1 cellular context compared by ENCODE assay signal in the genomic region with DNA sequence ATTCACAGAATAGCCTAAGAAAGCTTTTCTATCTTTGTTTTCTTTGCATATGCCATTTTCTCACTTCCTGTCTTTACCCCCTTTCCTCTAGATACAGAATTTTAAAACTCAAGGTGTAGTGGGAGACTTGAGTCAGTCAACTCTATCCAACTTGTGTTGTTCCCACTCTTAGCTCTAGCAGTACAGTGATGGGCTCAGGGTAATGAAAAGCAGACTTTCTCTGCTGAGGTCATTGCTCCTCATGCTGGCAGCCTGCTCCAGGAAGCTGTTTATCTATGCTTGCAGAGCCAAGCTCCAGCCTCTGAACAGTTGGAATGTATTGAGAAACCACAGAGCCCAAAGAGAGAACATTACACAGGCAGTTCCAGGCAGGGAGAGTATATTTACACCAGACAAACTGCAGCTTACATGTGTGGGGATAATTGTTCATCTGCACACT.
TF ChIP-seq lines count a peak whose summit lies in the region.

No MANE protein-coding gene starts in this region.

TF ChIP-seq in K562, 482 proteins besides CTCF, POLR2A, EP300 and RAD21 (continued from another document and continues in another):
- TF ChIP-seq, protein P1, sequence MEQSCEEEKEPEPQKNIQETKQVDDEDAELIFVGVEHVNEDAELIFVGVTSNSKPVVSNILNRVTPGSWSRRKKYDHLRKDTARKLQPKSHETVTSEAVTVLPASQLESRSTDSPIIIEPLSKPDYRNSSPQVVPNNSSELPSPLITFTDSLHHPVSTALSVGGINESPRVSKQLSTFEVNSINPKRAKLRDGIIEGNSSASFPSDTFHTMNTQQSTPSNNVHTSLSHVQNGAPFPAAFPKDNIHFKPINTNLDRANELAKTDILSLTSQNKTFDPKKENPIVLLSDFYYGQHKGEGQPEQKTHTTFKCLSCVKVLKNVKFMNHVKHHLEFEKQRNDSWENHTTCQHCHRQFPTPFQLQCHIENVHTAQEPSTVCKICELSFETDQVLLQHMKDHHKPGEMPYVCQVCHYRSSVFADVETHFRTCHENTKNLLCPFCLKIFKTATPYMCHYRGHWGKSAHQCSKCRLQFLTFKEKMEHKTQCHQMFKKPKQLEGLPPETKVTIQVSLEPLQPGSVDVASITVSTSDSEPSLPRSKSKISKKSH (CRISPR knock-in tag; IDR thresholded peaks at IDR 0.05) = no peak
- TF ChIP-seq KLF16 (IDR thresholded peaks at IDR 0.05) (peak; percentile 71; the same call in 1 of the 2 replicates), TCF3 (CRISPR knock-in tag; IDR thresholded peaks at IDR 0.05) (peak; percentile 91), ZNF24 (IDR thresholded peaks at IDR 0.05) (peak; percentile 57; the same call in 1 of the 2 replicates), ETS2 (tag; IDR thresholded peaks at IDR 0.05; ENCODE audit: borderline replicate concordance, poor library complexity, severe bottlenecking) (no peak), STAT5A (IDR thresholded peaks at IDR 0.05; ENCODE audit: borderline replicate concordance, low read length) (peak; percentile 72), ASH1L (IDR thresholded peaks at IDR 0.05; ENCODE audit: borderline replicate concordance, low read depth, partially characterized antibody) (no peak), ZBED1 (IDR thresholded peaks at IDR 0.05) (no peak), BHLHE40 (IDR thresholded peaks at IDR 0.05; ENCODE audit: low read length) (no peak; the same call in 1 of the 2 replicates), NRF1 (conservative IDR thresholded peaks at IDR 0.05 in 1 of 2, IDR thresholded peaks at IDR 0.05 in 1 of 2) (peak; percentile 49 to 53; a peak in 3 of 4 replicates), DNMT1 (IDR thresholded peaks at IDR 0.05) (no peak), NCOA4 (IDR thresholded peaks at IDR 0.05; ENCODE audit: partially characterized antibody) (no peak), KDM5B (IDR thresholded peaks at IDR 0.05; ENCODE audit: insufficient replicate concordance, low read depth, low read length) (no peak), ZNF274 (IDR thresholded peaks at IDR 0.05; ENCODE audit: borderline replicate concordance, low read depth, low read length) (no peak), HLTF (IDR thresholded peaks at IDR 0.05) (no peak), ESRRB (CRISPR knock-in tag; IDR thresholded peaks at IDR 0.05; ENCODE audit: borderline replicate concordance) (no peak), CC2D1A (IDR thresholded peaks at IDR 0.05) (no peak), RBM39 (optimal IDR thresholded peaks at IDR 0.05; ENCODE audit: low read depth, low read length) (no peak), CEBPB (tag; IDR thresholded peaks at IDR 0.05) (peak; percentile 93), SUPT5H (IDR thresholded peaks at IDR 0.05) (no peak)
- TF ChIP-seq, protein P2, sequence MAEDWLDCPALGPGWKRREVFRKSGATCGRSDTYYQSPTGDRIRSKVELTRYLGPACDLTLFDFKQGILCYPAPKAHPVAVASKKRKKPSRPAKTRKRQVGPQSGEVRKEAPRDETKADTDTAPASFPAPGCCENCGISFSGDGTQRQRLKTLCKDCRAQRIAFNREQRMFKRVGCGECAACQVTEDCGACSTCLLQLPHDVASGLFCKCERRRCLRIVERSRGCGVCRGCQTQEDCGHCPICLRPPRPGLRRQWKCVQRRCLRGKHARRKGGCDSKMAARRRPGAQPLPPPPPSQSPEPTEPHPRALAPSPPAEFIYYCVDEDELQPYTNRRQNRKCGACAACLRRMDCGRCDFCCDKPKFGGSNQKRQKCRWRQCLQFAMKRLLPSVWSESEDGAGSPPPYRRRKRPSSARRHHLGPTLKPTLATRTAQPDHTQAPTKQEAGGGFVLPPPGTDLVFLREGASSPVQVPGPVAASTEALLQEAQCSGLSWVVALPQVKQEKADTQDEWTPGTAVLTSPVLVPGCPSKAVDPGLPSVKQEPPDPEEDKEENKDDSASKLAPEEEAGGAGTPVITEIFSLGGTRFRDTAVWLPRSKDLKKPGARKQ (CRISPR knock-in tag; IDR thresholded peaks at IDR 0.05) = no peak
- TF ChIP-seq, protein P3, sequence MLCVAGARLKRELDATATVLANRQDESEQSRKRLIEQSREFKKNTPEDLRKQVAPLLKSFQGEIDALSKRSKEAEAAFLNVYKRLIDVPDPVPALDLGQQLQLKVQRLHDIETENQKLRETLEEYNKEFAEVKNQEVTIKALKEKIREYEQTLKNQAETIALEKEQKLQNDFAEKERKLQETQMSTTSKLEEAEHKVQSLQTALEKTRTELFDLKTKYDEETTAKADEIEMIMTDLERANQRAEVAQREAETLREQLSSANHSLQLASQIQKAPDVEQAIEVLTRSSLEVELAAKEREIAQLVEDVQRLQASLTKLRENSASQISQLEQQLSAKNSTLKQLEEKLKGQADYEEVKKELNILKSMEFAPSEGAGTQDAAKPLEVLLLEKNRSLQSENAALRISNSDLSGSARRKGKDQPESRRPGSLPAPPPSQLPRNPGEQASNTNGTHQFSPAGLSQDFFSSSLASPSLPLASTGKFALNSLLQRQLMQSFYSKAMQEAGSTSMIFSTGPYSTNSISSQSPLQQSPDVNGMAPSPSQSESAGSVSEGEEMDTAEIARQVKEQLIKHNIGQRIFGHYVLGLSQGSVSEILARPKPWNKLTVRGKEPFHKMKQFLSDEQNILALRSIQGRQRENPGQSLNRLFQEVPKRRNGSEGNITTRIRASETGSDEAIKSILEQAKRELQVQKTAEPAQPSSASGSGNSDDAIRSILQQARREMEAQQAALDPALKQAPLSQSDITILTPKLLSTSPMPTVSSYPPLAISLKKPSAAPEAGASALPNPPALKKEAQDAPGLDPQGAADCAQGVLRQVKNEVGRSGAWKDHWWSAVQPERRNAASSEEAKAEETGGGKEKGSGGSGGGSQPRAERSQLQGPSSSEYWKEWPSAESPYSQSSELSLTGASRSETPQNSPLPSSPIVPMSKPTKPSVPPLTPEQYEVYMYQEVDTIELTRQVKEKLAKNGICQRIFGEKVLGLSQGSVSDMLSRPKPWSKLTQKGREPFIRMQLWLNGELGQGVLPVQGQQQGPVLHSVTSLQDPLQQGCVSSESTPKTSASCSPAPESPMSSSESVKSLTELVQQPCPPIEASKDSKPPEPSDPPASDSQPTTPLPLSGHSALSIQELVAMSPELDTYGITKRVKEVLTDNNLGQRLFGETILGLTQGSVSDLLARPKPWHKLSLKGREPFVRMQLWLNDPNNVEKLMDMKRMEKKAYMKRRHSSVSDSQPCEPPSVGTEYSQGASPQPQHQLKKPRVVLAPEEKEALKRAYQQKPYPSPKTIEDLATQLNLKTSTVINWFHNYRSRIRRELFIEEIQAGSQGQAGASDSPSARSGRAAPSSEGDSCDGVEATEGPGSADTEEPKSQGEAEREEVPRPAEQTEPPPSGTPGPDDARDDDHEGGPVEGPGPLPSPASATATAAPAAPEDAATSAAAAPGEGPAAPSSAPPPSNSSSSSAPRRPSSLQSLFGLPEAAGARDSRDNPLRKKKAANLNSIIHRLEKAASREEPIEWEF (CRISPR knock-in tag; IDR thresholded peaks at IDR 0.05) = no peak
- TF ChIP-seq, protein P4, sequence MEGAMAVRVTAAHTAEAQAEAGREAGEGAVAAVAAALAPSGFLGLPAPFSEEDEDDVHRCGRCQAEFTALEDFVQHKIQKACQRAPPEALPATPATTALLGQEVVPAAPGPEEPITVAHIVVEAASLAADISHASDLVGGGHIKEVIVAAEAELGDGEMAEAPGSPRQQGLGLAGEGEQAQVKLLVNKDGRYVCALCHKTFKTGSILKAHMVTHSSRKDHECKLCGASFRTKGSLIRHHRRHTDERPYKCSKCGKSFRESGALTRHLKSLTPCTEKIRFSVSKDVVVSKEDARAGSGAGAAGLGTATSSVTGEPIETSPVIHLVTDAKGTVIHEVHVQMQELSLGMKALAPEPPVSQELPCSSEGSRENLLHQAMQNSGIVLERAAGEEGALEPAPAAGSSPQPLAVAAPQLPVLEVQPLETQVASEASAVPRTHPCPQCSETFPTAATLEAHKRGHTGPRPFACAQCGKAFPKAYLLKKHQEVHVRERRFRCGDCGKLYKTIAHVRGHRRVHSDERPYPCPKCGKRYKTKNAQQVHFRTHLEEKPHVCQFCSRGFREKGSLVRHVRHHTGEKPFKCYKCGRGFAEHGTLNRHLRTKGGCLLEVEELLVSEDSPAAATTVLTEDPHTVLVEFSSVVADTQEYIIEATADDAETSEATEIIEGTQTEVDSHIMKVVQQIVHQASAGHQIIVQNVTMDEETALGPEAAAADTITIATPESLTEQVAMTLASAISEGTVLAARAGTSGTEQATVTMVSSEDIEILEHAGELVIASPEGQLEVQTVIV (CRISPR knock-in tag; IDR thresholded peaks at IDR 0.05; ENCODE audit: borderline replicate concordance) = no peak
- TF ChIP-seq, protein P5, sequence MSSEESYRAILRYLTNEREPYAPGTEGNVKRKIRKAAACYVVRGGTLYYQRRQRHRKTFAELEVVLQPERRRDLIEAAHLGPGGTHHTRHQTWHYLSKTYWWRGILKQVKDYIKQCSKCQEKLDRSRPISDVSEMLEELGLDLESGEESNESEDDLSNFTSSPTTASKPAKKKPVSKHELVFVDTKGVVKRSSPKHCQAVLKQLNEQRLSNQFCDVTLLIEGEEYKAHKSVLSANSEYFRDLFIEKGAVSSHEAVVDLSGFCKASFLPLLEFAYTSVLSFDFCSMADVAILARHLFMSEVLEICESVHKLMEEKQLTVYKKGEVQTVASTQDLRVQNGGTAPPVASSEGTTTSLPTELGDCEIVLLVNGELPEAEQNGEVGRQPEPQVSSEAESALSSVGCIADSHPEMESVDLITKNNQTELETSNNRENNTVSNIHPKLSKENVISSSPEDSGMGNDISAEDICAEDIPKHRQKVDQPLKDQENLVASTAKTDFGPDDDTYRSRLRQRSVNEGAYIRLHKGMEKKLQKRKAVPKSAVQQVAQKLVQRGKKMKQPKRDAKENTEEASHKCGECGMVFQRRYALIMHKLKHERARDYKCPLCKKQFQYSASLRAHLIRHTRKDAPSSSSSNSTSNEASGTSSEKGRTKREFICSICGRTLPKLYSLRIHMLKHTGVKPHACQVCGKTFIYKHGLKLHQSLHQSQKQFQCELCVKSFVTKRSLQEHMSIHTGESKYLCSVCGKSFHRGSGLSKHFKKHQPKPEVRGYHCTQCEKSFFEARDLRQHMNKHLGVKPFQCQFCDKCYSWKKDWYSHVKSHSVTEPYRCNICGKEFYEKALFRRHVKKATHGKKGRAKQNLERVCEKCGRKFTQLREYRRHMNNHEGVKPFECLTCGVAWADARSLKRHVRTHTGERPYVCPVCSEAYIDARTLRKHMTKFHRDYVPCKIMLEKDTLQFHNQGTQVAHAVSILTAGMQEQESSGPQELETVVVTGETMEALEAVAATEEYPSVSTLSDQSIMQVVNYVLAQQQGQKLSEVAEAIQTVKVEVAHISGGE (CRISPR knock-in tag; IDR thresholded peaks at IDR 0.05) = peak in 1 of 3 experiments; percentile 63; a peak in 2 of 6 replicates
- TF ChIP-seq, protein P6, sequence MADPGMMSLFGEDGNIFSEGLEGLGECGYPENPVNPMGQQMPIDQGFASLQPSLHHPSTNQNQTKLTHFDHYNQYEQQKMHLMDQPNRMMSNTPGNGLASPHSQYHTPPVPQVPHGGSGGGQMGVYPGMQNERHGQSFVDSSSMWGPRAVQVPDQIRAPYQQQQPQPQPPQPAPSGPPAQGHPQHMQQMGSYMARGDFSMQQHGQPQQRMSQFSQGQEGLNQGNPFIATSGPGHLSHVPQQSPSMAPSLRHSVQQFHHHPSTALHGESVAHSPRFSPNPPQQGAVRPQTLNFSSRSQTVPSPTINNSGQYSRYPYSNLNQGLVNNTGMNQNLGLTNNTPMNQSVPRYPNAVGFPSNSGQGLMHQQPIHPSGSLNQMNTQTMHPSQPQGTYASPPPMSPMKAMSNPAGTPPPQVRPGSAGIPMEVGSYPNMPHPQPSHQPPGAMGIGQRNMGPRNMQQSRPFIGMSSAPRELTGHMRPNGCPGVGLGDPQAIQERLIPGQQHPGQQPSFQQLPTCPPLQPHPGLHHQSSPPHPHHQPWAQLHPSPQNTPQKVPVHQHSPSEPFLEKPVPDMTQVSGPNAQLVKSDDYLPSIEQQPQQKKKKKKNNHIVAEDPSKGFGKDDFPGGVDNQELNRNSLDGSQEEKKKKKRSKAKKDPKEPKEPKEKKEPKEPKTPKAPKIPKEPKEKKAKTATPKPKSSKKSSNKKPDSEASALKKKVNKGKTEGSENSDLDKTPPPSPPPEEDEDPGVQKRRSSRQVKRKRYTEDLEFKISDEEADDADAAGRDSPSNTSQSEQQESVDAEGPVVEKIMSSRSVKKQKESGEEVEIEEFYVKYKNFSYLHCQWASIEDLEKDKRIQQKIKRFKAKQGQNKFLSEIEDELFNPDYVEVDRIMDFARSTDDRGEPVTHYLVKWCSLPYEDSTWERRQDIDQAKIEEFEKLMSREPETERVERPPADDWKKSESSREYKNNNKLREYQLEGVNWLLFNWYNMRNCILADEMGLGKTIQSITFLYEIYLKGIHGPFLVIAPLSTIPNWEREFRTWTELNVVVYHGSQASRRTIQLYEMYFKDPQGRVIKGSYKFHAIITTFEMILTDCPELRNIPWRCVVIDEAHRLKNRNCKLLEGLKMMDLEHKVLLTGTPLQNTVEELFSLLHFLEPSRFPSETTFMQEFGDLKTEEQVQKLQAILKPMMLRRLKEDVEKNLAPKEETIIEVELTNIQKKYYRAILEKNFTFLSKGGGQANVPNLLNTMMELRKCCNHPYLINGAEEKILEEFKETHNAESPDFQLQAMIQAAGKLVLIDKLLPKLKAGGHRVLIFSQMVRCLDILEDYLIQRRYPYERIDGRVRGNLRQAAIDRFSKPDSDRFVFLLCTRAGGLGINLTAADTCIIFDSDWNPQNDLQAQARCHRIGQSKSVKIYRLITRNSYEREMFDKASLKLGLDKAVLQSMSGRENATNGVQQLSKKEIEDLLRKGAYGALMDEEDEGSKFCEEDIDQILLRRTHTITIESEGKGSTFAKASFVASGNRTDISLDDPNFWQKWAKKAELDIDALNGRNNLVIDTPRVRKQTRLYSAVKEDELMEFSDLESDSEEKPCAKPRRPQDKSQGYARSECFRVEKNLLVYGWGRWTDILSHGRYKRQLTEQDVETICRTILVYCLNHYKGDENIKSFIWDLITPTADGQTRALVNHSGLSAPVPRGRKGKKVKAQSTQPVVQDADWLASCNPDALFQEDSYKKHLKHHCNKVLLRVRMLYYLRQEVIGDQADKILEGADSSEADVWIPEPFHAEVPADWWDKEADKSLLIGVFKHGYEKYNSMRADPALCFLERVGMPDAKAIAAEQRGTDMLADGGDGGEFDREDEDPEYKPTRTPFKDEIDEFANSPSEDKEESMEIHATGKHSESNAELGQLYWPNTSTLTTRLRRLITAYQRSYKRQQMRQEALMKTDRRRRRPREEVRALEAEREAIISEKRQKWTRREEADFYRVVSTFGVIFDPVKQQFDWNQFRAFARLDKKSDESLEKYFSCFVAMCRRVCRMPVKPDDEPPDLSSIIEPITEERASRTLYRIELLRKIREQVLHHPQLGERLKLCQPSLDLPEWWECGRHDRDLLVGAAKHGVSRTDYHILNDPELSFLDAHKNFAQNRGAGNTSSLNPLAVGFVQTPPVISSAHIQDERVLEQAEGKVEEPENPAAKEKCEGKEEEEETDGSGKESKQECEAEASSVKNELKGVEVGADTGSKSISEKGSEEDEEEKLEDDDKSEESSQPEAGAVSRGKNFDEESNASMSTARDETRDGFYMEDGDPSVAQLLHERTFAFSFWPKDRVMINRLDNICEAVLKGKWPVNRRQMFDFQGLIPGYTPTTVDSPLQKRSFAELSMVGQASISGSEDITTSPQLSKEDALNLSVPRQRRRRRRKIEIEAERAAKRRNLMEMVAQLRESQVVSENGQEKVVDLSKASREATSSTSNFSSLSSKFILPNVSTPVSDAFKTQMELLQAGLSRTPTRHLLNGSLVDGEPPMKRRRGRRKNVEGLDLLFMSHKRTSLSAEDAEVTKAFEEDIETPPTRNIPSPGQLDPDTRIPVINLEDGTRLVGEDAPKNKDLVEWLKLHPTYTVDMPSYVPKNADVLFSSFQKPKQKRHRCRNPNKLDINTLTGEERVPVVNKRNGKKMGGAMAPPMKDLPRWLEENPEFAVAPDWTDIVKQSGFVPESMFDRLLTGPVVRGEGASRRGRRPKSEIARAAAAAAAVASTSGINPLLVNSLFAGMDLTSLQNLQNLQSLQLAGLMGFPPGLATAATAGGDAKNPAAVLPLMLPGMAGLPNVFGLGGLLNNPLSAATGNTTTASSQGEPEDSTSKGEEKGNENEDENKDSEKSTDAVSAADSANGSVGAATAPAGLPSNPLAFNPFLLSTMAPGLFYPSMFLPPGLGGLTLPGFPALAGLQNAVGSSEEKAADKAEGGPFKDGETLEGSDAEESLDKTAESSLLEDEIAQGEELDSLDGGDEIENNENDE (IDR thresholded peaks at IDR 0.05; ENCODE audit: low read depth, low read length) = no peak
